8 cellular contexts compared by ENCODE assay signal in the genomic region with DNA sequence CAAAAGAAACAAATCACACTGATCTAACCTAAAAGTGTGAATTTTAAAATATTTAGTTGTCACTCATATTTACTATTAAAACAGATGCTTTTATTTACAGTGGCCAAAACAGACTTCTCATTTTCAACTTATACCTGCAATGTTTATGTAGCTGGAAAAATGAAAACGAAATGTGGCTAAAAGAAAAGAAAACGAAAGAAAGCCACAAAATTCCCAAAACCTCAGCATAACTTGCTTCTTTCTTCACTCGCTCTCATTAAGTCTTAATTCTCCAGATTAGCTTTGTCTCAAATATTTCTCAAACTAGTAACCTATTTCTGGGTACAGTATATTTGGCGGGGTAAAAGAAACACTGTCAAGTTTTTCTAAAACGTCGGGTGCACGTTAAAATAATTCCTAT. TPM values are rescaled to one million over a fixed set of nuclear protein-coding genes. Genes with fewer than 3 reads are reported as not detected.
DNase-seq lines count a peak whose midpoint lies in the region; TF ChIP-seq lines count a peak whose summit lies in the region.

No MANE protein-coding gene starts in this region.

- H3F3A ChIP-seq in neural progenitor cell (ENCODE audit: low read depth): peaks cover 13% of the 10 kb centered on the region

- peak overlapping the region; percentile 90 to 100 (median 99) for H3K27ac Mint-ChIP-seq in CD14-positive monocyte
- H3K27ac Mint-ChIP-seq in neural progenitor cell: peak overlapping the region; percentile 99

- H3K27ac ChIP-seq in neural progenitor cell: no peak overlapping the region

- H4K20me1 ChIP-seq in neural progenitor cell (ENCODE audit: low read depth): peaks cover 46% of the 10 kb centered on the region

- H3K79me2 ChIP-seq in neural progenitor cell (ENCODE audit: low read depth): peaks cover 72% of the 10 kb centered on the region

- H3K4me3 Mint-ChIP-seq in CD14-positive monocyte: peak overlapping the region; percentile 100
- peak overlapping the region; percentile 100 for H3K4me3 Mint-ChIP-seq in neural progenitor cell

- H3K36me3 Mint-ChIP-seq in CD14-positive monocyte: peaks cover 0 to 2% of the 10 kb centered on the region in 2 donors
- peaks cover 41% of the 10 kb centered on the region for H3K36me3 Mint-ChIP-seq in neural progenitor cell

- intact Hi-C loops in CD14-positive monocyte (cut with micrococcal nuclease): loop anchor here in 1 of 2 donors (2.0 to 5.0 kb wide), 2 partner anchors 98 to 162 kb away; no protein-coding TSS in a partner anchor

- DNase-seq in CD14-positive monocyte (ENCODE audit: low spot score): no peak
- DNase-seq in NT2/D1 (ENCODE audit: low read depth, low spot score): no peak
- no peak for DNase-seq in neural progenitor cell (ENCODE audit: low spot score)
- DNase-seq in NCI-H82 (lab: John Stamatoyannopoulos, UW): no peak
- no peak for DNase-seq in NOMO-1 (lab: John Stamatoyannopoulos, UW; ENCODE audit: unreplicated experiment in 2 of 2)
- DNase-seq in NCI-H1092 (lab: John Stamatoyannopoulos, UW): no peak
- no peak for DNase-seq in cerebellum (ENCODE audit: low spot score)

- H3K4me1 ChIP-seq in NT2/D1 (ENCODE audit: insufficient read depth, insufficient read length): no peaks in the 10 kb centered on the region
- H3K4me1 ChIP-seq in endocrine pancreas (ENCODE audit: control insufficient read depth, insufficient read depth, low read length): peaks cover 8% of the 10 kb centered on the region
- H3K4me1 ChIP-seq in neural progenitor cell: peaks cover 16% of the 10 kb centered on the region

- H3K27me3 Mint-ChIP-seq in CD14-positive monocyte (ENCODE audit: low read depth in 3 of 3) (peaks cover 0 to 4% (median 3%) of the 10 kb centered on the region in 3 donors), neural progenitor cell (ENCODE audit: insufficient read depth, low read depth) (peaks cover 2% of the 10 kb centered on the region)

- H3K9me3 ChIP-seq in NT2/D1 (ENCODE audit: insufficient read depth, low read length) (no peaks in the 10 kb centered on the region), endocrine pancreas (ENCODE audit: control insufficient read depth, low read length) (no peaks in the 10 kb centered on the region), neural progenitor cell (ENCODE audit: low read depth) (no peaks in the 10 kb centered on the region)

- H3K4me3 ChIP-seq in NT2/D1 (ENCODE audit: insufficient read length, low read depth): peak overlapping the region; percentile 88
- H3K4me3 ChIP-seq in endocrine pancreas (ENCODE audit: control insufficient read depth, insufficient read depth, low read length): peak overlapping the region; percentile 100
- H3K4me3 ChIP-seq in neural progenitor cell: peak overlapping the region; percentile 89

- H2AFZ ChIP-seq in neural progenitor cell (replicated peaks): no peak overlapping the region

- peak overlapping the region; percentile 86 for H3K9ac ChIP-seq in NT2/D1 (ENCODE audit: insufficient read length, low read depth)
- H3K9ac ChIP-seq in endocrine pancreas (ENCODE audit: control insufficient read depth, insufficient read depth, low read length): peak overlapping the region; percentile 55
- H3K9ac ChIP-seq in neural progenitor cell: peak overlapping the region; percentile 85

- H3K4me2 ChIP-seq in neural progenitor cell: peak overlapping the region; percentile 80

- H3K27me3 ChIP-seq in NT2/D1 (ENCODE audit: insufficient read depth, insufficient read length) (no peaks in the 10 kb centered on the region), endocrine pancreas (ENCODE audit: control insufficient read depth, insufficient read depth, low read length) (no peaks in the 10 kb centered on the region), neural progenitor cell (no peaks in the 10 kb centered on the region)

- H3K9me3 Mint-ChIP-seq in CD14-positive monocyte (peaks cover 0 to 5% (median 0%) of the 10 kb centered on the region in 7 donors), neural progenitor cell (peaks cover 36% of the 10 kb centered on the region)

- TF ChIP-seq CTCF in CD14-positive monocyte (IDR thresholded peaks at IDR 0.05) (no peak), neural progenitor cell (IDR thresholded peaks at IDR 0.05) (no peak)

- H3K36me3 ChIP-seq in NT2/D1 (ENCODE audit: insufficient read depth, insufficient read length, low read length) (peaks cover 14% of the 10 kb centered on the region), endocrine pancreas (ENCODE audit: control insufficient read depth, insufficient read depth, low read length) (no peaks in the 10 kb centered on the region), neural progenitor cell (peaks cover 9% of the 10 kb centered on the region)

- H3K4me1 Mint-ChIP-seq in CD14-positive monocyte (peaks cover 42% of the 10 kb centered on the region), neural progenitor cell (peaks cover 28% of the 10 kb centered on the region)

RNA-seq across cellular contexts. Expression of gene CSTF3, which starts 0.7 kb away (rescaled TPM):
- 1 to 10 TPM; 6.9 to 7.1 TPM for polyA plus RNA-seq in CD14-positive monocyte
- total RNA-seq in neural progenitor cell (ENCODE audit: low replicate concordance) (54.7 and 76.6 TPM in 2 replicates), cerebellum (68.2 TPM)
